Comparison of ENCODE assay signal across 8 cellular contexts in the genomic region with DNA sequence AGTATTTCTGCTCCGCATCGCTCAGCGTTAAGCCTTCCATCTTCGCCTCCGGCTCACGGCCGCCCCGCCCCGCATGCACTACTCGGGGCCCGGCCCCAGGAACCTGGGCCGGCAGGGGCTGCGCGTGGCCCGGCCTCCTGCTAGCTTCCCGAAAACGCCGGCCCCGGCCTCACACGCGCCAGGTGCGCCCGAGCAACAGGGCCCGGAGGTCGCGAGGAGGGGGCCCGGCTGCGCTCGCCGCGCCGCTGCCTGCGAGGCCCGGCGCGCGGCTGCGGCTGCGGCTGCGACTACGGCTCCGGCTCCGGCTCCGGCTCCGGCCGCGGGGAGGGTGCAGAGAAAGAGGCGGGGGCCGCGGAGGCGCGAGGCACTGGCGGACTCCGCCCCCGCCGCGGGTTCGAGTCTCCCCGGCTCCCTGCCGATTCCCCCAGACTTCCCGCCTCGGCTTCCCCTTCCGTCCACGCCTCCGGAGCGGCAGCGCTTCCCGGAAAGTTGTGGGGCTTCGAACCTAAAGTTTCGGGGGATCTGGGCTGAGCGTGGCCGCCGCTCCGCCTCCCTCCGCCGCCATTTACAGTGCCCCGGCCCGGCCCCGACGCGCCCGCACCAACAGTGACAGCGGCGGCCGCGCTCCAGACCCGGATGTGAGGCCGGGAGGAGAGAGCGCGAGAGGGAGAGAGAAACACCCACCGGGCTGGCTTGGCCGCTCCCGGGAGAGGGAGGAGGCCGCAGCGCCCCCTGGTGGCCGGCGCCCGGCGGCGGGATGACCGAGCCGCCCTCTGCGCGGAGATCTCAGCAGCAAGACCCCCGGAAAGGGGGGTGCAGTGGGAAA. TPM values are rescaled to one million over a fixed set of nuclear protein-coding genes. Genes with fewer than 3 reads are reported as not detected.
A peak's percentile ranks its signal among the peaks of the same experiment; 100 is the strongest.
DNase-seq lines count a peak whose midpoint lies in the region; TF ChIP-seq lines count a peak whose summit lies in the region.

A gene with protein sequence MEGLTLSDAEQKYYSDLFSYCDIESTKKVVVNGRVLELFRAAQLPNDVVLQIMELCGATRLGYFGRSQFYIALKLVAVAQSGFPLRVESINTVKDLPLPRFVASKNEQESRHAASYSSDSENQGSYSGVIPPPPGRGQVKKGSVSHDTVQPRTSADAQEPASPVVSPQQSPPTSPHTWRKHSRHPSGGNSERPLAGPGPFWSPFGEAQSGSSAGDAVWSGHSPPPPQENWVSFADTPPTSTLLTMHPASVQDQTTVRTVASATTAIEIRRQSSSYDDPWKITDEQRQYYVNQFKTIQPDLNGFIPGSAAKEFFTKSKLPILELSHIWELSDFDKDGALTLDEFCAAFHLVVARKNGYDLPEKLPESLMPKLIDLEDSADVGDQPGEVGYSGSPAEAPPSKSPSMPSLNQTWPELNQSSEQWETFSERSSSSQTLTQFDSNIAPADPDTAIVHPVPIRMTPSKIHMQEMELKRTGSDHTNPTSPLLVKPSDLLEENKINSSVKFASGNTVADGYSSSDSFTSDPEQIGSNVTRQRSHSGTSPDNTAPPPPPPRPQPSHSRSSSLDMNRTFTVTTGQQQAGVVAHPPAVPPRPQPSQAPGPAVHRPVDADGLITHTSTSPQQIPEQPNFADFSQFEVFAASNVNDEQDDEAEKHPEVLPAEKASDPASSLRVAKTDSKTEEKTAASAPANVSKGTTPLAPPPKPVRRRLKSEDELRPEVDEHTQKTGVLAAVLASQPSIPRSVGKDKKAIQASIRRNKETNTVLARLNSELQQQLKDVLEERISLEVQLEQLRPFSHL (minus strand): TSS at position 611 of the 826 bp plus-strand sequence. CDS start 571 bp downstream, at position 40.

- H3K4me1 Mint-ChIP-seq in Caco-2 (ENCODE audit: low read depth, unreplicated experiment) = peaks cover 12% of the 10 kb centered on the region
- peaks cover 17% of the 10 kb centered on the region for H3K4me1 Mint-ChIP-seq in mesothelial cell of epicardium

- no TSS peak for BruUV-seq in Caco-2 (replicated peaks; lab: Mats Ljungman, UMichigan)

- H3K9me3 Mint-ChIP-seq in Caco-2 (ENCODE audit: unreplicated experiment) (no peaks in the 10 kb centered on the region), mesothelial cell of epicardium (no peaks in the 10 kb centered on the region)

- no peaks in the 10 kb centered on the region for H3K9me3 ChIP-seq in Caco-2
- H3K9me3 ChIP-seq in NT2/D1 (ENCODE audit: insufficient read depth, low read length) = no peaks in the 10 kb centered on the region

- intact Hi-C loops in Caco-2 (cut with micrococcal nuclease; ENCODE audit: unreplicated experiment) = loop anchor here (2.0 kb wide), 4 partner anchors 23 to 121 kb away; no protein-coding TSS in a partner anchor

- POLR2A ChIA-PET in Caco-2 (lab: Charles Lee) = no interaction called here

- TF ChIP-seq CTCF in Caco-2 (IDR thresholded peaks at IDR 0.05; ENCODE audit: insufficient read depth in 1 of 2, low read depth in 1 of 2, low read length in 1 of 2, severe bottlenecking in 1 of 2, unreplicated experiment in 1 of 2) (peak; percentile 89 to 93), GM20000 (IDR thresholded peaks at IDR 0.05; ENCODE audit: extremely low read depth, missing control alignments) (peak; percentile 87), mesothelial cell of epicardium (IDR thresholded peaks at IDR 0.05; ENCODE audit: unreplicated experiment) (peak; percentile 100)

- CTCF ChIA-PET in Caco-2 (lab: Charles Lee) = interaction anchor here (1.0 kb wide), 1 partner anchor 27 kb away, joined by 3 read pairs; no protein-coding TSS in a partner anchor

- no peaks in the 10 kb centered on the region for H3K36me3 Mint-ChIP-seq in Caco-2 (ENCODE audit: insufficient read depth, unreplicated experiment)
- H3K36me3 Mint-ChIP-seq in mesothelial cell of epicardium = no peaks in the 10 kb centered on the region

- DNase-seq in Caco-2 = peak; percentile 91 to 95
- peak; percentile 97 for DNase-seq in GM20000 (ENCODE audit: low spot score)
- peak; percentile 88 for DNase-seq in HT1080 (ENCODE audit: low read depth)
- DNase-seq in NT2/D1 (ENCODE audit: low read depth, low spot score) = peak; percentile 76
- DNase-seq in activated CD8-positive, alpha-beta memory T cell treated with anti-CD3 and anti-CD28 coated beads, Interleukin-2, amount 50 U/mL, for 24 hours (ENCODE audit: extremely low read depth) = peak; percentile 78
- peak; percentile 91 to 99 for DNase-seq in mesothelial cell of epicardium (ENCODE audit: low spot score in 2 of 2, unreplicated experiment in 2 of 2)
- peak; percentile 87 to 89 for DNase-seq in stimulated activated CD8-positive, alpha-beta memory T cell treated with anti-CD3 and anti-CD28 coated beads, Interleukin-15, amount 100 ng/mL, for 48 hours (ENCODE audit: low read depth in 2 of 2)

- peak within 1 kb of the TSS; percentile 92 for H3K9ac ChIP-seq in NT2/D1 (ENCODE audit: insufficient read length, low read depth)

- in situ Hi-C loops in endometrial microvascular endothelial cells (cut with HindIII; ENCODE audit: inconsistent ontology term, low pct_unique_long_range_greater_than_20kb, low sequenced_read_pairs) = no loop called here

- H3K27me3 ChIP-seq in Caco-2 (replicated peaks; ENCODE audit: control insufficient read depth, insufficient read depth, low read length) (no peaks in the 10 kb centered on the region), NT2/D1 (ENCODE audit: insufficient read depth, insufficient read length) (no peaks in the 10 kb centered on the region)

- H3K4me3 ChIP-seq in Caco-2 (ENCODE audit: low read depth, low read length) = peak within 1 kb of the TSS; percentile 94
- peak within 1 kb of the TSS; percentile 88 for H3K4me3 ChIP-seq in NT2/D1 (ENCODE audit: insufficient read length, low read depth)

- H3K27ac Mint-ChIP-seq in Caco-2 (ENCODE audit: unreplicated experiment) (peak within 1 kb of the TSS; percentile 91), mesothelial cell of epicardium (peak within 1 kb of the TSS; percentile 95)

- H3K4me3 Mint-ChIP-seq in Caco-2 (ENCODE audit: unreplicated experiment) = peak within 1 kb of the TSS; percentile 90
- peak within 1 kb of the TSS; percentile 89 for H3K4me3 Mint-ChIP-seq in mesothelial cell of epicardium

- H3K36me3 ChIP-seq in Caco-2 (ENCODE audit: control insufficient read depth, insufficient read depth, low read length) (no peaks in the 10 kb centered on the region), NT2/D1 (ENCODE audit: insufficient read depth, insufficient read length, low read length) (no peaks in the 10 kb centered on the region)

- no peaks in the 10 kb centered on the region for H3K27me3 Mint-ChIP-seq in Caco-2 (ENCODE audit: insufficient read depth, unreplicated experiment)
- no peaks in the 10 kb centered on the region for H3K27me3 Mint-ChIP-seq in mesothelial cell of epicardium (ENCODE audit: low read depth)

- H3K4me1 ChIP-seq in Caco-2 = peaks cover 30% of the 10 kb centered on the region
- H3K4me1 ChIP-seq in NT2/D1 (ENCODE audit: insufficient read depth, insufficient read length) = no peaks in the 10 kb centered on the region

RNA-seq across cellular contexts. Expression of the gene that starts here (rescaled TPM):
- total RNA-seq in Caco-2 (2022) (74.1 and 79.9 TPM in 2 replicates), endometrial microvascular endothelial cells (ENCODE audit: inconsistent ontology term) (24.5 TPM), mesothelial cell of epicardium (85.6 to 95.4 TPM (median 89.4 TPM) in 3 replicates)
- total RNA-seq in HT1080 (2014; rRNA removed; shearing (Covaris generic)) = 40.6 and 46.9 TPM in 2 replicates
- 35.1 and 36.3 TPM in 2 replicates for polyA plus RNA-seq in HT1080 (2015; cell fraction: cytosol; rRNA removed)
- polyA plus RNA-seq in HT1080 (2015; cell fraction: nucleus; rRNA removed) = 38.6 and 63.3 TPM in 2 replicates

Comparison
In these comparisons a context has a peak if more than half of its experiments do, and no peak if none do; other contexts are left out.
1. Peak in every context shown above with its lines: DNase-seq and H3K4me3 ChIP-seq.